In the genomic region with DNA sequence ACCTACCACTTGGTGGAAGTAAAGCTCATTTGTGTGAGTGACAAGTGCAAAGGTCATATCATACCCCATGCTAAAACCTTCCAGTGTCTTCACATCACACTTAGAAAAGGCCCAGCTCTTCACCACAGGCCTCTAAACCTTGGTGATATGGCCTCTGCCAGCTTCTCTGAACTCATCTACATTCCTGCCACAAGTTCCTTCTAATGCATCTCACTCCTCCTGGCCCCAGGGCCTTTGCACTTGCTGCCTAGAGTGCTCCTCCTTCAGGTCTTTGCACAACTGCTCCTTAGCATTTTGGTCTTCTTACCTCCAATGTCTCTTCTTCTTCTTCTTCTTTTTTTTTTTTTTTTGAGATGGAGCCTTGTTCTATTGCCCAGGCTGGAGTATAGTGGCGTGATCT, we compare ENCODE assay signal across 20 cellular contexts.
"Had no signal": no experiment of that assay in that cellular context is flagged by ENCODE, and none has a peak within 500 bp of the region (broad histone marks: within the 10 kb centered on the region; RNA-seq: fewer than 3 reads in every experiment).

No MANE protein-coding gene starts in this region.

- DNase-seq: hippocampal formation; kidney; left colon; left lung; lower lobe of right lung; mammary epithelial cell; mesenchymal stem cell; naive B cell; natural killer cell; nephron progenitor cell; ovary; retina; right cardiac atrium; small intestine; spleen; stimulated activated CD4-positive, alpha-beta T cell treated with anti-CD3 and anti-CD28 coated beads, Interleukin-4, amount 100 ng/mL, for 24 hours; stimulated activated naive CD4-positive, alpha-beta T cell; tibial artery; upper lobe of right lung; uterus had no signal

- FAIRE-seq: kidney, small intestine had no signal
